Comparison of ENCODE assay signal across 13 cellular contexts in the genomic region with DNA sequence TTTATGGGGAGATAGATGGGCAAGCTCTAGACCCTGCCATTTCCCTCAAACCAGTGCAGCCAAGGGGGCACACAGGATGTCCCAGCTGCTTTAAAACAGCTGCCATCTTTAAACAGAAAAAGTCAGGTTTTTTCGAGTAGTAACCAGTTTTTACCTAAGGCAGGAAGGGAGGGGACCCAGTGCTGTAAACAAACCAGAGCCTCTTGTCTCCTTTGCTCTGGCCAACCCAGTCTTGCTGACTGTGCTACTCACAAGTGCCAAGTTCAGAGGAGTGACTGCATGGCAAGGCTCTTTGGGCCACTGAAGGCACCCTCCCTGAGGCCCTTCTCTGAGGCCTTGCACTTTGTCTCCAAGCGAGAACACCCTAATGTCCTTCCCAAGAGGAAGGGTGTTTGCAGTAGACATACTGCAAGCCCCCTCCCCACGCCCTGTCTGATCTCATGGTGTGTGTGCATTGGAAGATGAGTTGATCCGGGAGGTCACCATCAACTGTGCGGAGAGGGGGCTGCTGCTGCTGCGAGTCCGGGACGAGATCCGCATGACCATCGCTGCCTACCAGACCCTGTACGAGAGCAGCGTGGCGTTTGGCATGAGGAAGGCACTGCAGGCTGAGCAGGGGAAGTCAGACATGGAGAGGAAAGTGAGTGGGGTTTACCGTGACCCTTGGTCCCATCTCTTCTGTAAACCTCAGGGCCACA.
"Had no signal": no experiment of that assay in that cellular context is flagged by ENCODE, and none has a peak within 500 bp of the region (broad histone marks: within the 10 kb centered on the region; RNA-seq: fewer than 3 reads in every experiment).

No MANE protein-coding gene starts in this region.

- H3K4me2 ChIP-seq: SK-N-SH had no signal

- H3K9me3 ChIP-seq: adrenal gland, left ventricle myocardium inferior, SK-N-SH had no signal

- H3K27ac ChIP-seq: adrenal gland, cardiac muscle cell, left ventricle myocardium inferior had no signal

- ATAC-seq: natural killer cell had no signal

- H3K27me3 ChIP-seq: adrenal gland, cardiac muscle cell had no signal

- DNase-seq: activated CD4-positive, alpha-beta T cell treated with anti-CD3 and anti-CD28 coated beads for 1 hour; adrenal gland; hypothalamus; kidney; left ventricle myocardium inferior; natural killer cell; nucleus accumbens; stimulated activated naive CD4-positive, alpha-beta T cell treated with Interleukin-2 at 50 U/mL for 16 hours; substantia nigra had no signal

- H3K9me3 Mint-ChIP-seq: activated T-cell treated with anti-CD3 and anti-CD28 coated beads, Interleukin-2, amount 50 U/mL, for 72 hours; natural killer cell; T-cell had no signal

- H3K27ac Mint-ChIP-seq: activated T-cell treated with anti-CD3 and anti-CD28 coated beads, Interleukin-2, amount 50 U/mL, for 72 hours; natural killer cell; T-cell had no signal

- H3K4me1 Mint-ChIP-seq: natural killer cell, T-cell had no signal

- H3K9ac ChIP-seq: SK-N-SH had no signal

- H3K4me3 Mint-ChIP-seq: activated T-cell treated with anti-CD3 and anti-CD28 coated beads, Interleukin-2, amount 50 U/mL, for 72 hours; natural killer cell; T-cell had no signal

- H3K4me3 ChIP-seq: adrenal gland, cardiac muscle cell, left ventricle myocardium inferior had no signal

- H3K9me2 ChIP-seq: SK-N-SH had no signal
